Comparison of ENCODE assay signal across 24 cellular contexts in genomic region chr3:177657243-177657642, GRCh38.
DNase-seq lines count a peak whose midpoint lies in the region; ATAC-seq, FAIRE-seq and TF ChIP-seq lines count a peak whose summit lies in the region.
"Had no signal": no experiment of that assay in that cellular context is flagged by ENCODE, and none has a peak within 500 bp of the region (broad histone marks: within the 10 kb centered on the region; RNA-seq: fewer than 3 reads in every experiment).

No MANE protein-coding gene starts in this region.

- no peaks in the 10 kb centered on the region for H3K27me3 ChIP-seq in bronchial epithelial cell (ENCODE audit: control insufficient read depth, insufficient read depth, low read length)
- no peaks in the 10 kb centered on the region for H3K27me3 ChIP-seq in smooth muscle cell (ENCODE audit: low read depth)
- H3K27me3 ChIP-seq: spleen had no signal

- in situ Hi-C loops in KBM-7 (cut with MboI; ENCODE audit: low pct_unique_long_range_greater_than_20kb, low sequenced_read_pairs) = no loop called here

- no peaks in the 10 kb centered on the region for H3K9me3 ChIP-seq in smooth muscle cell (replicated peaks; ENCODE audit: low read depth)
- H3K9me3 ChIP-seq: spleen had no signal

- H3K9ac ChIP-seq in smooth muscle cell (ENCODE audit: low read depth) = no peak overlapping the region

- TF ChIP-seq CTCF in bronchial epithelial cell (IDR thresholded peaks at IDR 0.05; ENCODE audit: insufficient read depth, low read length, severe bottlenecking) (no peak), nephron progenitor cell (IDR thresholded peaks at IDR 0.05) (no peak), smooth muscle cell (IDR thresholded peaks at IDR 0.05; ENCODE audit: borderline replicate concordance, insufficient read depth, poor library complexity, severe bottlenecking) (no peak)

- no peaks in the 10 kb centered on the region for H4K20me1 ChIP-seq in smooth muscle cell (ENCODE audit: low read depth)

- no peaks in the 10 kb centered on the region for H3F3A ChIP-seq in smooth muscle cell (ENCODE audit: low read depth)

- 77% methylated on average over 4 of the region's 4 CpGs for WGBS in smooth muscle cell (ENCODE audit: low lambda C conversion rate)

- H3K36me3 ChIP-seq in bronchial epithelial cell (ENCODE audit: control insufficient read depth, insufficient read depth, low read length) (no peaks in the 10 kb centered on the region), smooth muscle cell (ENCODE audit: low read depth) (no peaks in the 10 kb centered on the region)
- H3K36me3 ChIP-seq: spleen had no signal

- peaks cover 24% of the 10 kb centered on the region for H3K36me3 Mint-ChIP-seq in nephron progenitor cell (ENCODE audit: low read depth)

- H3K9me3 Mint-ChIP-seq in nephron progenitor cell = peaks cover 37% of the 10 kb centered on the region

- no peak overlapping the region for H3K27ac ChIP-seq in smooth muscle cell (ENCODE audit: low read depth)
- H3K27ac ChIP-seq: spleen had no signal

- no peaks in the 10 kb centered on the region for H3K79me2 ChIP-seq in smooth muscle cell (ENCODE audit: low read depth)

- DNase-seq in DMS79 treated with DMSO at 0.1 percent for 48 hours (lab: John Stamatoyannopoulos, UW) (peak; percentile 62), NCI-H1436 treated with DMSO at 0.1 percent for 48 hours (lab: John Stamatoyannopoulos, UW) (peak; percentile 60), bronchial epithelial cell (ENCODE audit: low read depth) (peak; percentile 93), nephron progenitor cell (no peak), KBM-7 (no peak), smooth muscle cell (lab: John Stamatoyannopoulos, UW; ENCODE audit: unreplicated experiment) (no peak)
- DNase-seq: activated CD8-positive, alpha-beta T cell treated with anti-CD3 and anti-CD28 coated beads, Interleukin-2, amount 10 ng/mL, durations not matched to agents 7 days and 5 days; activated naive CD4-positive, alpha-beta T cell treated with Interleukin-2 at 50 U/mL for 16 hours; activated T-cell treated with anti-CD3 and anti-CD28 coated beads, Interleukin-2, amount 50 U/mL, for 24 hours; amygdala; CD4-positive, CD25-positive, alpha-beta regulatory T cell; central memory CD4-positive, alpha-beta T cell; DMS 273 treated with DMSO at 0.1 percent for 48 hours; foreskin fibroblast; hippocampal formation; NCI-H1694 treated with DMSO at 0.1 percent for 48 hours; NCI-H526 treated with DMSO at 0.1 percent for 48 hours; retina; spleen; stimulated activated CD4-positive, alpha-beta T cell treated with anti-CD3 and anti-CD28 coated beads, Interleukin-4, amount 100 ng/mL, for 1 hour; stimulated activated naive CD4-positive, alpha-beta T cell treated with Interleukin-2 at 50 U/mL for 16 hours had no signal

- ATAC-seq in HG03097 (IDR thresholded peaks at IDR 0.05; ENCODE audit: low FRiP score, unreplicated experiment) = no peak
- ATAC-seq: activated CD8-positive, alpha-beta T cell treated with anti-CD3 and anti-CD28 coated beads, Interleukin-2, amount 10 ng/mL, durations not matched to agents 7 days and 5 days; HCT116 had no signal

- H2AFZ ChIP-seq in smooth muscle cell (ENCODE audit: low read depth) = no peak overlapping the region

- FAIRE-seq in bronchial epithelial cell (lab: Jason Lieb, UNC) = no peak
- FAIRE-seq: endothelial cell of umbilical vein had no signal

- no peak overlapping the region for H3K4me2 ChIP-seq in smooth muscle cell

- H3K4me1 Mint-ChIP-seq in nephron progenitor cell = peaks cover 38% of the 10 kb centered on the region

- H3K27ac Mint-ChIP-seq in nephron progenitor cell = peak overlapping the region; percentile 10
- H3K27ac Mint-ChIP-seq: activated CD8-positive, alpha-beta T cell treated with anti-CD3 and anti-CD28 coated beads, Interleukin-2, amount 10 ng/mL, durations not matched to agents 7 days and 5 days; activated T-cell treated with anti-CD3 and anti-CD28 coated beads, Interleukin-2, amount 50 U/mL, for 24 hours; CD4-positive, CD25-positive, alpha-beta regulatory T cell had no signal

- H3K4me1 ChIP-seq in smooth muscle cell (ENCODE audit: low read depth) = no peaks in the 10 kb centered on the region

- no peak overlapping the region for H3K4me3 ChIP-seq in bronchial epithelial cell (ENCODE audit: low read depth, low read length)
- H3K4me3 ChIP-seq in smooth muscle cell = no peak overlapping the region
- H3K4me3 ChIP-seq: spleen had no signal

- H3K4me3 Mint-ChIP-seq in nephron progenitor cell = no peak overlapping the region
- H3K4me3 Mint-ChIP-seq: activated CD8-positive, alpha-beta T cell treated with anti-CD3 and anti-CD28 coated beads, Interleukin-2, amount 10 ng/mL, durations not matched to agents 7 days and 5 days; activated T-cell treated with anti-CD3 and anti-CD28 coated beads, Interleukin-2, amount 50 U/mL, for 24 hours; CD4-positive, CD25-positive, alpha-beta regulatory T cell had no signal

- no peaks in the 10 kb centered on the region for H3K27me3 Mint-ChIP-seq in nephron progenitor cell (ENCODE audit: low read depth, poor library complexity)
- H3K27me3 Mint-ChIP-seq: activated T-cell treated with anti-CD3 and anti-CD28 coated beads, Interleukin-2, amount 50 U/mL, for 24 hours; CD4-positive, CD25-positive, alpha-beta regulatory T cell had no signal

Comparison
In these comparisons a context has a peak if more than half of its experiments do, and no peak if none do; other contexts are left out.
1. DNase-seq: peak in DMS79 treated with DMSO at 0.1 percent for 48 hours (single experiment), NCI-H1436 treated with DMSO at 0.1 percent for 48 hours (single experiment) and bronchial epithelial cell (single experiment); none in nephron progenitor cell (single experiment), KBM-7 (single experiment) and smooth muscle cell (single experiment).